In genomic region chr16:615122-615521, GRCh38 we compare ENCODE assay signal across 26 cellular contexts. TPM values are rescaled to one million over a fixed set of nuclear protein-coding genes. Genes with fewer than 3 reads are reported as not detected.
"Had no signal": no experiment of that assay in that cellular context is flagged by ENCODE, and none has a peak within 500 bp of the region (broad histone marks: within the 10 kb centered on the region; RNA-seq: fewer than 3 reads in every experiment).

No MANE protein-coding gene starts in this region.

- H3K27ac Mint-ChIP-seq: activated CD4-positive, alpha-beta memory T cell treated with anti-CD3 and anti-CD28 coated beads, Interleukin-2, amount 10 ng/mL, durations not matched to agents 7 days and 5 days; activated CD4-positive, alpha-beta T cell treated with anti-CD3 and anti-CD28 coated beads for 36 hours; activated naive CD8-positive, alpha-beta T cell treated with anti-CD3 and anti-CD28 coated beads, Interleukin-2, amount 10 ng/mL, durations not matched to agents 7 days and 5 days; activated T-cell treated with anti-CD3 and anti-CD28 coated beads, Interleukin-2, amount 50 U/mL, for 72 hours had no signal

- H3K9ac ChIP-seq: SK-N-SH had no signal

- H3K36me3 ChIP-seq: adrenal gland, SJCRH30 had no signal

- H3K27me3 ChIP-seq: adrenal gland, ascending aorta, body of pancreas, SJCRH30 had no signal

- H3K4me1 ChIP-seq: adrenal gland, ascending aorta, SJCRH30 had no signal

- H3K4me2 ChIP-seq: SK-N-SH had no signal

- H3K4me3 ChIP-seq: adrenal gland, ascending aorta, body of pancreas, SJCRH30 had no signal

- H3K27me3 Mint-ChIP-seq: activated CD4-positive, alpha-beta memory T cell treated with anti-CD3 and anti-CD28 coated beads, Interleukin-2, amount 10 ng/mL, durations not matched to agents 7 days and 5 days; activated CD4-positive, alpha-beta T cell treated with anti-CD3 and anti-CD28 coated beads for 36 hours; activated naive CD8-positive, alpha-beta T cell treated with anti-CD3 and anti-CD28 coated beads, Interleukin-2, amount 10 ng/mL, durations not matched to agents 7 days and 5 days had no signal

- H3K9me3 ChIP-seq: adrenal gland, ascending aorta, body of pancreas, SJCRH30, SK-N-SH had no signal

- H3K4me3 Mint-ChIP-seq: activated CD4-positive, alpha-beta memory T cell treated with anti-CD3 and anti-CD28 coated beads, Interleukin-2, amount 10 ng/mL, durations not matched to agents 7 days and 5 days; activated CD4-positive, alpha-beta T cell treated with anti-CD3 and anti-CD28 coated beads for 36 hours; activated naive CD8-positive, alpha-beta T cell treated with anti-CD3 and anti-CD28 coated beads, Interleukin-2, amount 10 ng/mL, durations not matched to agents 7 days and 5 days; activated T-cell treated with anti-CD3 and anti-CD28 coated beads, Interleukin-2, amount 50 U/mL, for 72 hours had no signal

- DNase-seq: activated CD4-positive, alpha-beta memory T cell treated with anti-CD3 and anti-CD28 coated beads, Interleukin-2, amount 10 ng/mL, durations not matched to agents 7 days and 5 days; activated CD4-positive, alpha-beta T cell treated with anti-CD3 and anti-CD28 coated beads for 36 hours; activated CD4-positive, alpha-beta T cell treated with anti-CD3 and anti-CD28 coated beads, Interleukin-2, amount 50 U/mL, for 1 hour; activated naive CD4-positive, alpha-beta T cell treated with anti-CD3 and anti-CD28 coated beads, Interleukin-2, amount 50 U/mL, for 16 hours; activated naive CD8-positive, alpha-beta T cell treated with anti-CD3 and anti-CD28 coated beads, Interleukin-2, amount 10 ng/mL, durations not matched to agents 7 days and 5 days; activated T-cell treated with anti-CD3 and anti-CD28 coated beads, Interleukin-2, amount 50 U/mL, for 72 hours; adrenal gland; body of pancreas; central memory CD4-positive, alpha-beta T cell; KBM-7; NCI-H1048; NCI-H146; NCI-H187 treated with DMSO at 0.1 percent for 48 hours; NCI-H2171; NCI-H226; NCI-H510A; NCI-H526 treated with DMSO at 0.1 percent for 48 hours; NCI-H82; Right ventricle myocardium superior; RPMI8226; SJCRH30; SK-N-SH; T-helper 1 cell had no signal

- H3K27ac ChIP-seq: adrenal gland, ascending aorta, body of pancreas, SJCRH30, VCaP had no signal

- H3K9me3 Mint-ChIP-seq: activated CD4-positive, alpha-beta memory T cell treated with anti-CD3 and anti-CD28 coated beads, Interleukin-2, amount 10 ng/mL, durations not matched to agents 7 days and 5 days; activated T-cell treated with anti-CD3 and anti-CD28 coated beads, Interleukin-2, amount 50 U/mL, for 72 hours had no signal

- ATAC-seq: activated CD4-positive, alpha-beta T cell treated with anti-CD3 and anti-CD28 coated beads for 36 hours; activated T-cell treated with anti-CD3 and anti-CD28 coated beads, Interleukin-2, amount 50 U/mL, for 72 hours; body of pancreas had no signal

RNA-seq across cellular contexts. Expression of gene WFIKKN1, which starts 15.7 kb away (rescaled TPM):
- total RNA-seq: ascending aorta, bronchial epithelial cell had no signal
